In the genomic region with DNA sequence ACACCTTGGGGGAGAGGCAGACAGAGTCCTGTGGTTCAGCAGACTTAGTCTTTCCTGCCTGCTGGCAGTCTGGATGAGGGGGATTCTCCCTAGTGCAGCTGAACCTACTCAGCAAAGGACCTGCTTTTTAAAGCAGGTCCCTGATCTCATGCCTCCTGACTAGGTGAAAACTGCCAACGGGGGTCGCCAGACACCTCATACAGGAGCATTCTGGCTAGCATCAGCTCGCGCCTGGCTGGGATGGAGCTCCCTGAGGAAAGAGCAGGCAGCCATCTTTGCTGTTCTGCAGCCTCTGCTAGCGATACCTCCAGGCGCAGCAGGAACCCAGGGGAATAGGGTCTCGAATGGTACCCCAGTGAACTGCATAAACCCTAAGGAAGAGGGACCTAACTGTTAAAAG, we compare ENCODE assay signal across 26 cellular contexts.
"Had no signal": no experiment of that assay in that cellular context is flagged by ENCODE, and none has a peak within 500 bp of the region (broad histone marks: within the 10 kb centered on the region; RNA-seq: fewer than 3 reads in every experiment).

No MANE protein-coding gene starts in this region.

- H3K36me3 ChIP-seq: left ventricle myocardium inferior, neutrophil, right atrium auricular region, right lobe of liver, tibial nerve, uterus had no signal

- H3K27ac Mint-ChIP-seq: mesothelial cell of epicardium; naive B cell; natural killer cell; nephron progenitor cell; stimulated activated memory B cell treated with anti-CD40 and anti-IgM and Interleukin-4, amounts not matched to agents 10 μg/mL and 1 μg/mL and 100 μg/mL, for 72 hours; stimulated activated naive CD8-positive, alpha-beta T cell treated with anti-CD3 and anti-CD28 coated beads, Interleukin-15, amount 100 ng/mL, for 72 hours; type B pancreatic cell had no signal

- H3K9ac ChIP-seq: parathyroid adenoma had no signal

- H3K79me2 ChIP-seq: parathyroid adenoma had no signal

- H3K4me3 Mint-ChIP-seq: mesothelial cell of epicardium; naive B cell; natural killer cell; nephron progenitor cell; stimulated activated memory B cell treated with anti-CD40 and anti-IgM and Interleukin-4, amounts not matched to agents 10 μg/mL and 1 μg/mL and 100 μg/mL, for 72 hours; stimulated activated naive CD8-positive, alpha-beta T cell treated with anti-CD3 and anti-CD28 coated beads, Interleukin-15, amount 100 ng/mL, for 72 hours; type B pancreatic cell had no signal

- ATAC-seq: natural killer cell; right lobe of liver; stimulated activated memory B cell treated with anti-CD40 and anti-IgM and Interleukin-4, amounts not matched to agents 10 μg/mL and 1 μg/mL and 100 μg/mL, for 72 hours; stimulated activated naive CD8-positive, alpha-beta T cell treated with anti-CD3 and anti-CD28 coated beads, Interleukin-15, amount 100 ng/mL, for 72 hours had no signal

- H2AFZ ChIP-seq: parathyroid adenoma had no signal

- H3K36me3 Mint-ChIP-seq: mesothelial cell of epicardium; naive B cell; stimulated activated memory B cell treated with anti-CD40 and anti-IgM and Interleukin-4, amounts not matched to agents 10 μg/mL and 1 μg/mL and 100 μg/mL, for 72 hours; type B pancreatic cell had no signal

- H3K27me3 Mint-ChIP-seq: naive B cell; stimulated activated memory B cell treated with anti-CD40 and anti-IgM and Interleukin-4, amounts not matched to agents 10 μg/mL and 1 μg/mL and 100 μg/mL, for 72 hours; stimulated activated naive CD8-positive, alpha-beta T cell treated with anti-CD3 and anti-CD28 coated beads, Interleukin-15, amount 100 ng/mL, for 72 hours; type B pancreatic cell had no signal

- H3K9me3 ChIP-seq: neutrophil, right lobe of liver, uterus had no signal

- H3K4me1 Mint-ChIP-seq: mesothelial cell of epicardium; naive B cell; natural killer cell; nephron progenitor cell; stimulated activated memory B cell treated with anti-CD40 and anti-IgM and Interleukin-4, amounts not matched to agents 10 μg/mL and 1 μg/mL and 100 μg/mL, for 72 hours; stimulated activated naive CD8-positive, alpha-beta T cell treated with anti-CD3 and anti-CD28 coated beads, Interleukin-15, amount 100 ng/mL, for 72 hours had no signal

- H3K27me3 ChIP-seq: neutrophil, right atrium auricular region, right lobe of liver, tibial nerve, uterus had no signal

- H3K4me1 ChIP-seq: left ventricle myocardium inferior, parathyroid adenoma, right atrium auricular region, right lobe of liver, tibial nerve, uterus had no signal

- H3K4me3 ChIP-seq: left ventricle myocardium inferior, lung, right atrium auricular region, right lobe of liver, smooth muscle cell, tibial nerve, uterus had no signal

- DNase-seq: hypothalamus; islet precursor cell; left ventricle myocardium inferior; mesendoderm; naive B cell; natural killer cell; nephron progenitor cell; occipital lobe; right lobe of liver; stimulated activated CD4-positive, alpha-beta T cell treated with anti-CD3 and anti-CD28 coated beads, Interleukin-1b, Interleukin-23, amount 100 ng/mL, for 48 hours; stimulated activated CD4-positive, alpha-beta T cell treated with anti-CD3 and anti-CD28 coated beads, Interleukin-2, amount 100 ng/mL, for 48 hours; stimulated activated CD4-positive, alpha-beta T cell treated with anti-CD3 and anti-CD28 coated beads, Interleukin-4, amount 100 ng/mL, for 4 hours; stimulated activated CD8-positive, alpha-beta memory T cell treated with anti-CD3 and anti-CD28 coated beads, Interleukin-4, amount 100 ng/mL, for 48 hours; stimulated activated naive CD4-positive, alpha-beta T cell treated with Interleukin-2 at 50 U/mL for 16 hours; stimulated activated naive CD8-positive, alpha-beta T cell treated with anti-CD3 and anti-CD28 coated beads, Interleukin-15, amount 100 ng/mL, for 72 hours; substantia nigra; uterus had no signal

- H3K4me2 ChIP-seq: smooth muscle cell had no signal

- H3K27ac ChIP-seq: left ventricle myocardium inferior, neutrophil, parathyroid adenoma, right atrium auricular region, right lobe of liver, tibial nerve, uterus had no signal
